ENCODE assay signal across 12 cellular contexts in the genomic region with DNA sequence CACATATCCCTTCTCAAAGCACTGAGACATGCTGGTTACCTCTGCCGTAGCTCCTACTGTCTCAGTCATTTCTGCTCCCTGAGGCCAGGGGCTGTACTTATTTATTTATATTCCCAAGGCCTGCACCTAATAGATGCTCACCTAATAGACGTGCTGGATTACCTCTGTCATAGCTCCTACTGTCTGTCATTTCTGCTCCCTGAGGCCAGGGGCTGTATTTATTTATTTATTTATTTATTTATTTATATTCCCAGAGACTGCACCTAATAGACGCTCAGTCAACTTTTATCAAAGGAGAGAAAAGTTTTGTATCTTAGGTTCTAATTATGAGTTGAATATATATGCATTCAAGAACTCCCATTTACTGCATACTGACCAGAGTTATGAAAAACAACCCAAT.
"Had no signal": no experiment of that assay in that cellular context is flagged by ENCODE, and none has a peak within 500 bp of the region (broad histone marks: within the 10 kb centered on the region; RNA-seq: fewer than 3 reads in every experiment).

No MANE protein-coding gene starts in this region.

- H3K27me3 ChIP-seq: adrenal gland, cardiac muscle cell, colonic mucosa, right atrium auricular region, testis, upper lobe of right lung had no signal

- H3K9me3 Mint-ChIP-seq: naive B cell had no signal

- H3K27ac Mint-ChIP-seq: naive B cell had no signal

- H3K27ac ChIP-seq: cardiac muscle cell, colonic mucosa, right atrium auricular region, skin epidermis, testis, upper lobe of right lung had no signal

- DNase-seq: activated naive CD4-positive, alpha-beta T cell treated with anti-CD3 and anti-CD28 coated beads, Interleukin-2, amount 50 U/mL, for 16 hours; colonic mucosa; islet precursor cell; naive B cell; stimulated activated CD4-positive, alpha-beta T cell treated with anti-CD3 and anti-CD28 coated beads, Interleukin-4, amount 100 ng/mL, for 4 hours; testis; upper lobe of right lung had no signal

- H3K36me3 ChIP-seq: adrenal gland, cardiac muscle cell, colonic mucosa, right atrium auricular region, upper lobe of right lung had no signal

- H3K9me3 ChIP-seq: adrenal gland, colonic mucosa, right atrium auricular region, testis, upper lobe of right lung had no signal

- H3K4me3 ChIP-seq: adrenal gland, cardiac muscle cell, colonic mucosa, right atrium auricular region, skin epidermis, testis, upper lobe of right lung had no signal

- H3K36me3 Mint-ChIP-seq: naive B cell had no signal

- H3K27me3 Mint-ChIP-seq: naive B cell had no signal

- H3K4me1 ChIP-seq: colonic mucosa, right atrium auricular region, testis had no signal

- FAIRE-seq: endometrium had no signal
